ENCODE assay signal across 17 cellular contexts in the genomic region with DNA sequence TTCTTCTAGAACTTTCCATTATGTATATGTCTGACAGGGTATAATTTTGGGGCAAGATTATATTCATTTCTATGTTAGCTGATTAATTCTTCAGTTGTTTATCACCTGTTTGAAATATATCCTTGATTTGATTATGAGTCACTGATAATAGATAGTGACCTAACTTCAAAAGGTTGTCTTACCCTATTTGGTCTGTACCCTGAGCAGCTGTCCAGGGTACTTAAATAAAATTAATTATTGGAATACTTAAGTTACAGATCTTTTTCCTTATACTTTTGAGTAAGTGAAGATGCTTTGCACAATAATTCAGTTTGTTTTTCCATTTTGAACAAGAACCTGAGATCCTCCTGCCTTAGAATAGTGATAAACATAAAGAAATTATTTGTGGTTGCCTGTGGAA. TPM values are rescaled to one million over a fixed set of nuclear protein-coding genes. Genes with fewer than 3 reads are reported as not detected.
"Had no signal": no experiment of that assay in that cellular context is flagged by ENCODE, and none has a peak within 500 bp of the region (broad histone marks: within the 10 kb centered on the region; RNA-seq: fewer than 3 reads in every experiment).

No MANE protein-coding gene starts in this region.

- H3K9me3 ChIP-seq: neutrophil, psoas muscle had no signal

- H3K4me1 ChIP-seq: foreskin keratinocyte, psoas muscle had no signal

- H3K36me3 ChIP-seq: neutrophil had no signal

- H3K4me2 ChIP-seq: hepatocyte, smooth muscle cell had no signal

- H2AFZ ChIP-seq: hepatocyte had no signal

- H3K27ac ChIP-seq: coronary artery, foreskin keratinocyte, hepatocyte, neutrophil, psoas muscle had no signal

- H3K4me3 ChIP-seq: coronary artery, hepatocyte, psoas muscle, smooth muscle cell had no signal

- ATAC-seq: foreskin keratinocyte; left colon; naive thymus-derived CD8-positive, alpha-beta T cell; psoas muscle had no signal

- H3K79me2 ChIP-seq: hepatocyte had no signal

- DNase-seq: effector CD4-positive, alpha-beta T cell; endodermal cell; erythroblast; foreskin keratinocyte; head of caudate nucleus; left colon; mammary epithelial cell; naive thymus-derived CD8-positive, alpha-beta T cell; psoas muscle; stimulated activated CD4-positive, alpha-beta T cell treated with anti-CD3 and anti-CD28 coated beads, Interleukin-2, amount 100 ng/mL, for 48 hours; stimulated activated naive CD4-positive, alpha-beta T cell treated with Interleukin-2 at 50 U/mL for 16 hours; trophoblast cell had no signal

RNA-seq across cellular contexts. Expression of a gene that starts 13.2 kb away (rescaled TPM):
- total RNA-seq: foreskin keratinocyte; mononuclear cell; naive thymus-derived CD8-positive, alpha-beta T cell had no signal
- polyA plus RNA-seq: foreskin keratinocyte; naive thymus-derived CD8-positive, alpha-beta T cell had no signal
